ENCODE assay signal across 14 cellular contexts in the genomic region with DNA sequence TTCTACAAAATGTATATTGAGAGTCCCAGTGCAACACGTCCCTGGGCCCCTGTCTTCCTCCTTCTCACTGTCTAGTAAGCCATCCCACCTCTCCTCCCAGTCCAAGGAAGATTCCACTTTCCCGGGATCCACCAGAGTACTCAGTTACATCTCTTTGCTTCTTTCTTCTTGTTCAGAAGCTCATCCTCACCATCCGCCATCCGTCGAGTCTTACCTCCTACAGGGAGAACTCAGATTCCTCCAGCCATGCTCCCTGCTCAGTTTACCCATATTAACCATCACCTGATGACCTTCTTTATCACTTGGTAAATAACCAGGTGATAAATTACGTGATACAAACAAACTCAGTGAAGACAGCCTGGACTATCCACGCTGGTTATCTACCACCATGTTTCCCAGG. TPM values are rescaled to one million over a fixed set of nuclear protein-coding genes. Genes with fewer than 3 reads are reported as not detected.
DNase-seq lines count a peak whose midpoint lies in the region; ATAC-seq and TF ChIP-seq lines count a peak whose summit lies in the region.
"Had no signal": no experiment of that assay in that cellular context is flagged by ENCODE, and none has a peak within 500 bp of the region (broad histone marks: within the 10 kb centered on the region; RNA-seq: fewer than 3 reads in every experiment).

No MANE protein-coding gene starts in this region.

- intact Hi-C loops in psoas muscle (cut with DNase I), result no loop called here

- peaks cover 33% of the 10 kb centered on the region for H4K20me1 ChIP-seq in SK-N-SH (ENCODE audit: insufficient read depth)
- H4K20me1 ChIP-seq in MM.1S (ENCODE audit: insufficient read depth, low read length), result no peaks in the 10 kb centered on the region

- H3F3A ChIP-seq in SK-N-SH (replicated peaks; ENCODE audit: insufficient read depth) (no peaks in the 10 kb centered on the region), MM.1S (ENCODE audit: insufficient read depth, low read length) (peaks cover 94% of the 10 kb centered on the region)

- H3K79me2 ChIP-seq in SK-N-SH (ENCODE audit: insufficient read depth), result peaks cover 81% of the 10 kb centered on the region
- H3K79me2 ChIP-seq in MM.1S (ENCODE audit: low read length), result peaks cover 95% of the 10 kb centered on the region

- WGBS in SK-N-SH (ENCODE audit: low lambda C conversion rate), result 95% methylated on average over 7 of the region's 7 CpGs
- 82 to 91% (median 86%) methylated on average over 7 of the region's 7 CpGs for WGBS in psoas muscle, 3 donors

- peak overlapping the region in 1 of 2 experiments; percentile 92; a peak in 2 of 4 replicates for H3K27ac ChIP-seq in SK-N-SH (ENCODE audit: low read depth in 2 of 2, low read length in 1 of 2)
- H3K27ac ChIP-seq in MM.1S (ENCODE audit: low read length), result peak overlapping the region; percentile 97
- peak overlapping the region; percentile 63 for H3K27ac ChIP-seq in effector memory CD4-positive, alpha-beta T cell (ENCODE audit: insufficient read depth, low read length, poor library complexity, severe bottlenecking)
- H3K27ac ChIP-seq in psoas muscle, result peak overlapping the region; percentile 73
- H3K27ac ChIP-seq: 22Rv1 had no signal

- no peaks in the 10 kb centered on the region for H3K9me3 ChIP-seq in SK-N-SH
- H3K9me3 ChIP-seq in MM.1S (replicated peaks; ENCODE audit: insufficient read depth, low read length), result no peaks in the 10 kb centered on the region
- no peaks in the 10 kb centered on the region for H3K9me3 ChIP-seq in effector memory CD4-positive, alpha-beta T cell (ENCODE audit: control insufficient read depth, low read length)
- no peaks in the 10 kb centered on the region for H3K9me3 ChIP-seq in psoas muscle
- H3K9me3 ChIP-seq: tibial nerve had no signal

- H3K4me3 ChIP-seq in SK-N-SH (ENCODE audit: low read depth in 2 of 2, low read length in 1 of 2) (no peak overlapping the region), MM.1S (ENCODE audit: low read length) (peak overlapping the region; percentile 70; the same call in 1 of the 2 replicates), psoas muscle (no peak overlapping the region)
- H3K4me3 ChIP-seq in effector memory CD4-positive, alpha-beta T cell (ENCODE audit: insufficient read depth, low read depth, low read length, poor library complexity, severe bottlenecking), result peak overlapping the region; percentile 4
- H3K4me3 ChIP-seq: tibial nerve had no signal

- H3K9ac ChIP-seq in SK-N-SH (no peak overlapping the region), MM.1S (ENCODE audit: low read length) (peak overlapping the region; percentile 95)

- H3K4me2 ChIP-seq in SK-N-SH (peak overlapping the region; percentile 74; the same call in 1 of the 2 replicates), MM.1S (ENCODE audit: low read depth, low read length) (peak overlapping the region; percentile 99)

- H3K27me3 ChIP-seq in SK-N-SH (ENCODE audit: insufficient read depth), result no peaks in the 10 kb centered on the region
- H3K27me3 ChIP-seq in MM.1S (replicated peaks; ENCODE audit: insufficient read depth, low read length), result no peaks in the 10 kb centered on the region
- no peaks in the 10 kb centered on the region for H3K27me3 ChIP-seq in effector memory CD4-positive, alpha-beta T cell (replicated peaks; ENCODE audit: control insufficient read depth, insufficient read depth, low read length, poor library complexity, severe bottlenecking)
- H3K27me3 ChIP-seq in psoas muscle (ENCODE audit: insufficient read depth in 3 of 3, low read length in 2 of 3), result no peaks in the 10 kb centered on the region
- H3K27me3 ChIP-seq: tibial nerve had no signal

- ATAC-seq in SK-N-SH treated with all-trans-retinoic acid at 6 μM for 48 hours, result no peak
- ATAC-seq in psoas muscle, result no peak
- ATAC-seq in GM21447 (IDR thresholded peaks at IDR 0.05; ENCODE audit: unreplicated experiment), result no peak

- no peak for TF ChIP-seq RAD21 in SK-N-SH (IDR thresholded peaks at IDR 0.05; ENCODE audit: low read length)

- H2AFZ ChIP-seq in SK-N-SH (ENCODE audit: low read depth) (no peak overlapping the region), MM.1S (ENCODE audit: low read length) (no peak overlapping the region)

- no peaks in the 10 kb centered on the region for H3K36me3 ChIP-seq in SK-N-SH (replicated peaks in 1 of 2; ENCODE audit: control insufficient read depth in 1 of 2, insufficient read depth in 2 of 2, low read length in 1 of 2)
- H3K36me3 ChIP-seq in MM.1S (replicated peaks; ENCODE audit: insufficient read depth, low read length), result no peaks in the 10 kb centered on the region
- no peaks in the 10 kb centered on the region for H3K36me3 ChIP-seq in effector memory CD4-positive, alpha-beta T cell (ENCODE audit: control insufficient read depth, insufficient read depth, low read length)
- H3K36me3 ChIP-seq in psoas muscle (ENCODE audit: insufficient read depth in 1 of 2, low read depth in 1 of 2), result no peaks in the 10 kb centered on the region
- H3K36me3 ChIP-seq: tibial nerve had no signal

- CTCF ChIA-PET in SK-N-SH (lab: Yijun Ruan, JAX), result interaction anchor here (0.8 to 9.5 kb wide), 8 partner anchors 7 to 228 kb away, joined by 3 to 103 read pairs (median 5); no protein-coding TSS in a partner anchor

- TF ChIP-seq CTCF in SK-N-SH (IDR thresholded peaks at IDR 0.05), result no peak
- TF ChIP-seq CTCF in MM.1S (IDR thresholded peaks at IDR 0.05; ENCODE audit: low read length), result no peak
- TF ChIP-seq CTCF in psoas muscle (IDR thresholded peaks at IDR 0.05), result no peak

- H3K9me2 ChIP-seq in SK-N-SH, result no peaks in the 10 kb centered on the region
- H3K9me2 ChIP-seq in MM.1S (replicated peaks; ENCODE audit: insufficient read depth, low read length), result no peaks in the 10 kb centered on the region

- no peak for DNase-seq in SK-N-SH
- peak; percentile 6 for DNase-seq in MM.1S
- DNase-seq in effector memory CD4-positive, alpha-beta T cell, result no peak
- DNase-seq in psoas muscle, result no peak
- DNase-seq in UCSD-AML1 (lab: John Stamatoyannopoulos, UW; ENCODE audit: unreplicated experiment), result no peak
- no peak for DNase-seq in NCI-H2171 (lab: John Stamatoyannopoulos, UW)
- DNase-seq: DMS153, HFFc6, NCI-H2171 treated with DMSO at 0.1 percent for 48 hours, T-helper 9 cell had no signal

- POLR2A ChIA-PET in SK-N-SH (lab: Yijun Ruan, JAX), result interaction anchor here (1.3 kb wide), 1 partner anchor 8 kb away, joined by 4 read pairs; no protein-coding TSS in a partner anchor

- TF ChIP-seq EP300 in SK-N-SH (IDR thresholded peaks at IDR 0.05; ENCODE audit: borderline replicate concordance in 1 of 2, low read depth in 1 of 2, low read length in 1 of 2), result no peak

- H3K4me1 ChIP-seq in SK-N-SH (ENCODE audit: control insufficient read depth in 1 of 2, insufficient read depth in 2 of 2, low read depth in 1 of 2, low read length in 1 of 2) (peaks cover 27 to 42% of the 10 kb centered on the region in 2 experiments), MM.1S (ENCODE audit: low read length) (peaks cover 77% of the 10 kb centered on the region), psoas muscle (peaks cover 82% of the 10 kb centered on the region)
- H3K4me1 ChIP-seq in effector memory CD4-positive, alpha-beta T cell (ENCODE audit: control insufficient read depth, insufficient read depth, low read length, poor library complexity, severe bottlenecking), result peaks cover 93% of the 10 kb centered on the region

TF ChIP-seq in SK-N-SH, 30 proteins besides CTCF, POLR2A, EP300 and RAD21 (continues in another document):
- no peak for TF ChIP-seq MXI1 (IDR thresholded peaks at IDR 0.05; ENCODE audit: low read depth, low read length)
- TF ChIP-seq GABPA (IDR thresholded peaks at IDR 0.05; ENCODE audit: low read depth), result no peak
- TF ChIP-seq, protein P1, sequence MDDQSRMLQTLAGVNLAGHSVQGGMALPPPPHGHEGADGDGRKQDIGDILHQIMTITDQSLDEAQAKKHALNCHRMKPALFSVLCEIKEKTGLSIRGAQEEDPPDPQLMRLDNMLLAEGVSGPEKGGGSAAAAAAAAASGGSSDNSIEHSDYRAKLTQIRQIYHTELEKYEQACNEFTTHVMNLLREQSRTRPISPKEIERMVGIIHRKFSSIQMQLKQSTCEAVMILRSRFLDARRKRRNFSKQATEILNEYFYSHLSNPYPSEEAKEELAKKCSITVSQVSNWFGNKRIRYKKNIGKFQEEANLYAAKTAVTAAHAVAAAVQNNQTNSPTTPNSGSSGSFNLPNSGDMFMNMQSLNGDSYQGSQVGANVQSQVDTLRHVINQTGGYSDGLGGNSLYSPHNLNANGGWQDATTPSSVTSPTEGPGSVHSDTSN (IDR thresholded peaks at IDR 0.05), result no peak
- no peak for TF ChIP-seq USF1 (IDR thresholded peaks at IDR 0.05; ENCODE audit: borderline replicate concordance, low read depth)

TF ChIP-seq in SK-N-SH treated with all-trans-retinoic acid at 6 μM for 48 hours, 23 proteins besides CTCF, POLR2A, EP300 and RAD21 (continues in another document):
- no peak for TF ChIP-seq ARNTL (CRISPR knock-in tag; IDR thresholded peaks at IDR 0.05; ENCODE audit: borderline replicate concordance, low read depth)
- no peak for TF ChIP-seq ZNF565 (CRISPR knock-in tag; conservative IDR thresholded peaks at IDR 0.05; ENCODE audit: low read depth)
- TF ChIP-seq ZNF8 (CRISPR knock-in tag; IDR thresholded peaks at IDR 0.05), result no peak
- no peak for TF ChIP-seq ZNF70 (CRISPR knock-in tag; IDR thresholded peaks at IDR 0.05)
- TF ChIP-seq TOX (CRISPR knock-in tag; IDR thresholded peaks at IDR 0.05; ENCODE audit: borderline replicate concordance), result no peak
- TF ChIP-seq, protein P2, sequence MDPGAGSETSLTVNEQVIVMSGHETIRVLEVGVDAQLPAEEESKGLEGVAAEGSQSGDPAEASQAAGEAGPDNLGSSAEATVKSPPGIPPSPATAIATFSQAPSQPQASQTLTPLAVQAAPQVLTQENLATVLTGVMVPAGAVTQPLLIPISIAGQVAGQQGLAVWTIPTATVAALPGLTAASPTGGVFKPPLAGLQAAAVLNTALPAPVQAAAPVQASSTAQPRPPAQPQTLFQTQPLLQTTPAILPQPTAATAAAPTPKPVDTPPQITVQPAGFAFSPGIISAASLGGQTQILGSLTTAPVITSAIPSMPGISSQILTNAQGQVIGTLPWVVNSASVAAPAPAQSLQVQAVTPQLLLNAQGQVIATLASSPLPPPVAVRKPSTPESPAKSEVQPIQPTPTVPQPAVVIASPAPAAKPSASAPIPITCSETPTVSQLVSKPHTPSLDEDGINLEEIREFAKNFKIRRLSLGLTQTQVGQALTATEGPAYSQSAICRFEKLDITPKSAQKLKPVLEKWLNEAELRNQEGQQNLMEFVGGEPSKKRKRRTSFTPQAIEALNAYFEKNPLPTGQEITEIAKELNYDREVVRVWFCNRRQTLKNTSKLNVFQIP (CRISPR knock-in tag; IDR thresholded peaks at IDR 0.05; ENCODE audit: borderline replicate concordance, low read depth), result no peak
- no peak for TF ChIP-seq ZFP3 (CRISPR knock-in tag; IDR thresholded peaks at IDR 0.05)

RNA-seq across cellular contexts. Expression of gene CYTH1, which starts 57.1 kb away (rescaled TPM):
- 23.8 and 24.8 TPM in 2 replicates for polyA plus RNA-seq in SK-N-SH (2012; rRNA removed)
- polyA plus RNA-seq in SK-N-SH (2012; cell fraction: cytosol; rRNA removed), result 16.9 and 20.7 TPM in 2 replicates
- polyA plus RNA-seq in SK-N-SH (2012; cell fraction: nucleus; rRNA removed), result 77.4 and 80.9 TPM in 2 replicates
- total RNA-seq in psoas muscle, result 10 to 100 TPM; 25.6 to 40.4 (median 34.0) TPM
- 10 to 100 TPM; 18.7 to 38.0 (median 23.9) TPM for polyA plus RNA-seq in psoas muscle

Comparison
In these comparisons a context has a peak if more than half of its experiments do, and no peak if none do; other contexts are left out.
1. H3K4me3 ChIP-seq: peak in MM.1S (single experiment) and effector memory CD4-positive, alpha-beta T cell (single experiment); none in SK-N-SH (0 of 2) and psoas muscle (single experiment).